18 cellular contexts compared by ENCODE assay signal in the genomic region with DNA sequence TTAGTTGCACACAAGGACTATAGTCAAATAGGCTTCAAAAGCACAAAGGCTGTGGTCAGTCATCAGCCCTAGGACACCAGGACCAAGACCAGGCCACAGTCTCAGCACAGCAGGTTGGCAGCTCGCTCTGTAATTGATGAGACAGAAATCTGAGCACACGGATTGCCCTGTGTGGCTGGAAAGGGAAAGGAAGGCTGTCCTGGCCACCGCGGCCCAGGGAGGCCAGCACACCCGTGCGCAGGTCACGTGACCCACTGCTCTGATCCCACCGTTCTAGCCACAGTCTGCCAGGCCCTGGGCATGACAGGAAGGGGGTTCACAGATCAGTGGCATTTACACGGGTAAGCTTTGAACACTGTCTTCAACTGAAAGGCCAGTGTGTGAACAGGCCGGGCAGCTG. TPM values are rescaled to one million over a fixed set of nuclear protein-coding genes. Genes with fewer than 3 reads are reported as not detected.
DNase-seq lines count a peak whose midpoint lies in the region; ATAC-seq, FAIRE-seq and TF ChIP-seq lines count a peak whose summit lies in the region.
"Had no signal": no experiment of that assay in that cellular context is flagged by ENCODE, and none has a peak within 500 bp of the region (broad histone marks: within the 10 kb centered on the region; RNA-seq: fewer than 3 reads in every experiment).

No MANE protein-coding gene starts in this region.

- no peak for FAIRE-seq in K562 (lab: Jason Lieb, UNC)

- H3K14ac ChIP-seq in IMR-90 (replicated peaks; ENCODE audit: low read depth, low read length) (no peak overlapping the region), trophoblast cell (ENCODE audit: low read length) (no peak overlapping the region)

- no peak for TF ChIP-seq EP300 in K562 (IDR thresholded peaks at IDR 0.05; ENCODE audit: low read length)

- no peak overlapping the region for H4K5ac ChIP-seq in IMR-90 (ENCODE audit: low read depth, low read length)

- no peaks in the 10 kb centered on the region for H3K27me3 ChIP-seq in IMR-90 (ENCODE audit: control insufficient read depth, insufficient read depth, low read length)
- H3K27me3 ChIP-seq in K562 (ENCODE audit: control insufficient read depth in 2 of 2, insufficient read depth in 2 of 2, low read length in 2 of 2), result no peaks in the 10 kb centered on the region; a peak in 1 of 5 replicates
- no peaks in the 10 kb centered on the region for H3K27me3 ChIP-seq in trophoblast cell (ENCODE audit: insufficient read depth, low read length)
- peaks cover 0 to 5% (median 0%) of the 10 kb centered on the region in 9 donors for H3K27me3 ChIP-seq in heart left ventricle
- peaks cover 89% of the 10 kb centered on the region for H3K27me3 ChIP-seq in MM.1S (replicated peaks; ENCODE audit: insufficient read depth, low read length)
- H3K27me3 ChIP-seq: SJCRH30 had no signal

- H4K91ac ChIP-seq in IMR-90 (ENCODE audit: insufficient read depth, low read depth, low read length) (peak overlapping the region; percentile 16; the same call in 1 of the 2 replicates), trophoblast cell (ENCODE audit: low read depth, low read length) (no peak overlapping the region)

- peaks cover 9% of the 10 kb centered on the region for H3K4me1 ChIP-seq in IMR-90 (ENCODE audit: control insufficient read depth, insufficient read depth, low read length)
- peaks cover 45% of the 10 kb centered on the region in 2 experiments for H3K4me1 ChIP-seq in K562 (replicated peaks in 1 of 2; ENCODE audit: control insufficient read depth in 2 of 2, insufficient read depth in 2 of 2, low read length in 2 of 2)
- peaks cover 13 to 16% of the 10 kb centered on the region in 2 experiments for H3K4me1 ChIP-seq in trophoblast cell (ENCODE audit: control insufficient read depth in 1 of 2, insufficient read depth in 2 of 2, low read length in 2 of 2)
- H3K4me1 ChIP-seq in heart left ventricle, result peaks cover 0 to 21% (median 10%) of the 10 kb centered on the region in 12 donors
- no peaks in the 10 kb centered on the region for H3K4me1 ChIP-seq in MM.1S (ENCODE audit: low read length)

- intact Hi-C loops in IMR-90 (cut with micrococcal nuclease) (no loop called here), K562 (cut with micrococcal nuclease) (no loop called here), heart left ventricle (cut with DNase I) (loop anchor here in 3 of 10 donors (5.0 to 10.0 kb wide), 3 partner anchors 56 to 116 kb away; no protein-coding TSS in a partner anchor)

- CTCF ChIA-PET in IMR-90 (lab: Yijun Ruan, JAX) (no interaction called here), K562 (lab: Yijun Ruan, JAX; ENCODE audit: low intra/inter-chr PET ratio) (no interaction called here)

- 0 out of 2 replicates have a peak overlapping the region, but pooled peaks have one; percentile 17 for H3K4ac ChIP-seq in IMR-90 (ENCODE audit: low read depth, low read length)
- no peak overlapping the region for H3K4ac ChIP-seq in trophoblast cell (ENCODE audit: low read depth, low read length)

- H4K8ac ChIP-seq in IMR-90 (ENCODE audit: low read depth in 2 of 2, low read length in 2 of 2) (no peak overlapping the region), trophoblast cell (ENCODE audit: low read depth, low read length) (no peak overlapping the region)

- DNase-seq in IMR-90, result no peak
- no peak for DNase-seq in K562 (ENCODE audit: extremely low read depth in 1 of 4, low spot score in 3 of 4)
- DNase-seq in trophoblast cell, result no peak
- DNase-seq in stimulated activated CD8-positive, alpha-beta memory T cell treated with anti-CD3 and anti-CD28 coated beads, Interleukin-4, amount 100 ng/mL, for 48 hours, result peak; percentile 16
- no peak for DNase-seq in heart left ventricle
- DNase-seq in MM.1S, result no peak
- DNase-seq: CD8-positive, alpha-beta memory T cell; H7; Karpas-422; NCI-H1048; NCI-H1436; NCI-H1930; NCI-H226; NCI-H524 treated with DMSO at 0.1 percent for 48 hours; SJCRH30 had no signal

- no peak overlapping the region for H2AFZ ChIP-seq in IMR-90 (replicated peaks; ENCODE audit: low read length, poor library complexity)
- no peak overlapping the region for H2AFZ ChIP-seq in K562 (ENCODE audit: low read depth, low read length)
- no peak overlapping the region for H2AFZ ChIP-seq in trophoblast cell (ENCODE audit: insufficient read depth, low read length, poor library complexity)
- H2AFZ ChIP-seq in MM.1S (ENCODE audit: low read length), result no peak overlapping the region

- POLR2A ChIA-PET in IMR-90 (lab: Charles Lee; ENCODE audit: unreplicated experiment) (no interaction called here), K562 (lab: Yijun Ruan, JAX) (interaction anchor here (0.5 to 4.0 kb wide), 4 partner anchors 17 to 81 kb away, joined by 3 to 21 read pairs (median 4); no protein-coding TSS in a partner anchor)

- H3K4me2 ChIP-seq in IMR-90 (ENCODE audit: low read depth, low read length) (no peak overlapping the region), K562 (ENCODE audit: insufficient read depth, low read length) (no peak overlapping the region), trophoblast cell (ENCODE audit: low read length) (no peak overlapping the region), MM.1S (ENCODE audit: low read depth, low read length) (no peak overlapping the region)
- H3K4me2 ChIP-seq: BLaER1 treated with 17β-estradiol and CSF1 and Interleukin-3, amounts not matched to agents 10 nM and 100 nM had no signal

- BruUV-seq in IMR-90 (replicated peaks; lab: Mats Ljungman, UMichigan) (no TSS peak), K562 (replicated peaks; lab: Mats Ljungman, UMichigan) (no TSS peak)

- H3K9ac ChIP-seq in IMR-90 (ENCODE audit: low read depth, low read length) (no peak overlapping the region), K562 (ENCODE audit: insufficient read depth in 1 of 2, low read depth in 2 of 2, low read length in 2 of 2) (no peak overlapping the region), trophoblast cell (ENCODE audit: low read length) (no peak overlapping the region), MM.1S (ENCODE audit: low read length) (no peak overlapping the region)
- H3K9ac ChIP-seq: BLaER1 treated with 17β-estradiol and CSF1 and Interleukin-3, amounts not matched to agents 10 nM and 100 nM had no signal

- peaks cover 11% of the 10 kb centered on the region for H3K9me1 ChIP-seq in IMR-90 (ENCODE audit: insufficient read depth, low read length)
- no peaks in the 10 kb centered on the region for H3K9me1 ChIP-seq in K562 (ENCODE audit: control insufficient read depth, insufficient read depth, low read length)

- in situ Hi-C loops in IMR-90 (cut with MboI; ENCODE audit: low sequenced_read_pairs), result no loop called here
- in situ Hi-C loops in K562 (cut with MboI), result no loop called here

- no peak overlapping the region for H3K23ac ChIP-seq in IMR-90 (ENCODE audit: low read depth, low read length)
- H3K23ac ChIP-seq in trophoblast cell (ENCODE audit: low read length), result no peak overlapping the region

- H2BK20ac ChIP-seq in IMR-90 (ENCODE audit: low read depth, low read length), result peak overlapping the region; percentile 42; the same call in 1 of the 2 replicates

- H3K79me1 ChIP-seq in IMR-90 (ENCODE audit: low read depth in 1 of 2, low read length in 2 of 2), result peaks cover 0 to 33% of the 10 kb centered on the region in 2 experiments; a peak in 3 of 4 replicates
- peaks cover 11% of the 10 kb centered on the region for H3K79me1 ChIP-seq in trophoblast cell (ENCODE audit: low read length)

- no peak overlapping the region for H3K4me3 ChIP-seq in IMR-90 (ENCODE audit: insufficient read depth, low read depth, low read length)
- no peak overlapping the region for H3K4me3 ChIP-seq in K562
- H3K4me3 ChIP-seq in trophoblast cell (ENCODE audit: low read depth, low read length), result peak overlapping the region; percentile 11
- no peak overlapping the region for H3K4me3 ChIP-seq in heart left ventricle
- H3K4me3 ChIP-seq in MM.1S (ENCODE audit: low read length), result no peak overlapping the region
- H3K4me3 ChIP-seq: BLaER1 treated with 17β-estradiol and CSF1 and Interleukin-3, amounts not matched to agents 10 nM and 100 nM; SJCRH30 had no signal

- H3K36me3 ChIP-seq in IMR-90 (ENCODE audit: control insufficient read depth, insufficient read depth, low read length) (peaks cover 2% of the 10 kb centered on the region), K562 (ENCODE audit: control insufficient read depth, insufficient read depth, low read length) (no peaks in the 10 kb centered on the region), trophoblast cell (ENCODE audit: control insufficient read depth in 1 of 2, insufficient read depth in 2 of 2, low read length in 2 of 2) (no peaks in the 10 kb centered on the region), heart left ventricle (no peaks in the 10 kb centered on the region), MM.1S (replicated peaks; ENCODE audit: insufficient read depth, low read length) (no peaks in the 10 kb centered on the region)
- H3K36me3 ChIP-seq: BLaER1 treated with 17β-estradiol and CSF1 and Interleukin-3, amounts not matched to agents 10 nM and 100 nM; SJCRH30 had no signal

- TF ChIP-seq POLR2A in IMR-90 (IDR thresholded peaks at IDR 0.05; ENCODE audit: low read depth, low read length), result no peak
- TF ChIP-seq POLR2A in K562 (conservative IDR thresholded peaks at IDR 0.05), result no peak
- TF ChIP-seq POLR2A in heart left ventricle (IDR thresholded peaks at IDR 0.05), result no peak

- dilution Hi-C loops in IMR-90 (cut with HindIII; ENCODE audit: low sequenced_read_pairs, unreplicated experiment), result no loop called here

- H2BK5ac ChIP-seq in IMR-90 (ENCODE audit: low read depth, low read length, poor library complexity, severe bottlenecking) (peak overlapping the region; percentile 13), trophoblast cell (ENCODE audit: low read depth, low read length, poor library complexity) (no peak overlapping the region)

- H3K56ac ChIP-seq in IMR-90 (ENCODE audit: extremely low read depth, insufficient read depth, low read length), result no peak overlapping the region

- H3K79me2 ChIP-seq in K562 (ENCODE audit: control insufficient read depth, insufficient read depth, low read length) (no peaks in the 10 kb centered on the region), trophoblast cell (ENCODE audit: control insufficient read depth, insufficient read depth, low read length, poor library complexity) (peaks cover 8% of the 10 kb centered on the region), MM.1S (ENCODE audit: low read length) (no peaks in the 10 kb centered on the region)

- TF ChIP-seq RAD21 in IMR-90 (IDR thresholded peaks at IDR 0.05; ENCODE audit: low read length), result no peak
- no peak for TF ChIP-seq RAD21 in K562 (CRISPR knock-in tag; conservative IDR thresholded peaks at IDR 0.05 in 1 of 2, IDR thresholded peaks at IDR 0.05 in 1 of 2)

- H2BK12ac ChIP-seq in trophoblast cell (ENCODE audit: low read length), result no peak overlapping the region

- no peaks in the 10 kb centered on the region for H3K9me2 ChIP-seq in MM.1S (replicated peaks; ENCODE audit: insufficient read depth, low read length)

- ATAC-seq in IMR-90 (ENCODE audit: low read depth) (no peak), K562 (no peak), GM21526 (IDR thresholded peaks at IDR 0.05; ENCODE audit: low FRiP score, unreplicated experiment) (no peak), heart left ventricle (no peak)

- H3K9me3 ChIP-seq in IMR-90 (ENCODE audit: control insufficient read depth, insufficient read depth, low read length) (no peaks in the 10 kb centered on the region), K562 (replicated peaks; ENCODE audit: control insufficient read depth, insufficient read depth, low read depth, low read length) (no peaks in the 10 kb centered on the region), trophoblast cell (ENCODE audit: insufficient read depth, low read depth, low read length) (no peaks in the 10 kb centered on the region), heart left ventricle (no peaks in the 10 kb centered on the region), MM.1S (replicated peaks; ENCODE audit: insufficient read depth, low read length) (no peaks in the 10 kb centered on the region)
- H3K9me3 ChIP-seq: BLaER1 treated with 17β-estradiol and CSF1 and Interleukin-3, amounts not matched to agents 10 nM and 100 nM; SJCRH30 had no signal

- H3K27ac ChIP-seq in IMR-90 (ENCODE audit: insufficient read depth, low read length) (no peak overlapping the region), K562 (ENCODE audit: extremely low read depth, low read depth, low read length) (no peak overlapping the region), trophoblast cell (ENCODE audit: low read depth, low read length) (no peak overlapping the region), heart left ventricle (no peak overlapping the region), MM.1S (ENCODE audit: low read length) (no peak overlapping the region)
- H3K27ac ChIP-seq: BLaER1 treated with 17β-estradiol and CSF1 and Interleukin-3, amounts not matched to agents 10 nM and 100 nM; HL-60; SJCRH30 had no signal

- no peak overlapping the region for H2BK15ac ChIP-seq in IMR-90 (ENCODE audit: low read depth, low read length)

- H2AK9ac ChIP-seq in IMR-90 (replicated peaks; ENCODE audit: low read depth, low read length, poor library complexity), result no peak overlapping the region

- H4K20me1 ChIP-seq in IMR-90 (ENCODE audit: insufficient read depth, low read length) (peaks cover 8% of the 10 kb centered on the region), K562 (replicated peaks; ENCODE audit: control insufficient read depth, insufficient read depth, low read length) (peaks cover 15% of the 10 kb centered on the region), MM.1S (ENCODE audit: insufficient read depth, low read length) (no peaks in the 10 kb centered on the region)

- WGBS in IMR-90 (ENCODE audit: extremely low coverage in 2 of 2, insufficient read length in 1 of 2), 2 experiments, result 97% methylated on average over 5 of the region's 10 CpGs; no CpG with 5 or more reads in 1 of the 2 experiments
- 70% methylated on average over 10 of the region's 10 CpGs for WGBS in K562 (ENCODE audit: insufficient coverage, low coverage, missing lambda C conversion rate)
- no CpG with 5 or more reads among the region's 10 CpGs for WGBS in trophoblast cell (ENCODE audit: extremely low coverage, insufficient coverage, insufficient read length)
- 79 to 92% (median 84%) methylated on average over 3 to 10 of the region's 10 CpGs for WGBS in heart left ventricle, 4 donors

- no peak overlapping the region; the same call in 1 of the 2 replicates for H3K18ac ChIP-seq in IMR-90 (ENCODE audit: low read depth, low read length)
- H3K18ac ChIP-seq in trophoblast cell (ENCODE audit: low read length), result no peak overlapping the region

- TF ChIP-seq CTCF in IMR-90 (conservative IDR thresholded peaks at IDR 0.05; ENCODE audit: low read depth, low read length) (no peak), K562 (IDR thresholded peaks at IDR 0.05 in 2 of 3, conservative IDR thresholded peaks at IDR 0.05 in 1 of 3; ENCODE audit: insufficient read depth in 2 of 3, low read depth in 1 of 3, low read length in 3 of 3) (no peak), heart left ventricle (IDR thresholded peaks at IDR 0.05) (no peak), MM.1S (IDR thresholded peaks at IDR 0.05; ENCODE audit: low read length) (no peak)

- H2AK5ac ChIP-seq in IMR-90 (ENCODE audit: low read depth, low read length) (peak overlapping the region; percentile 66), trophoblast cell (ENCODE audit: low read length) (no peak overlapping the region)

- H4K12ac ChIP-seq in trophoblast cell (ENCODE audit: low read depth, low read length), result no peak overlapping the region

- no peaks in the 10 kb centered on the region for H3F3A ChIP-seq in MM.1S (ENCODE audit: insufficient read depth, low read length)

- no peak overlapping the region for H2BK120ac ChIP-seq in IMR-90 (ENCODE audit: low read depth, low read length)
- H2BK120ac ChIP-seq in trophoblast cell (ENCODE audit: insufficient read depth, low read length, poor library complexity), result no peak overlapping the region

RNA-seq across cellular contexts. Expression of a gene that starts 3.4 kb away (rescaled TPM):
- total RNA-seq in IMR-90 (2012; rRNA removed) (39.7 and 39.8 TPM in 2 replicates), K562 (2014; rRNA removed) (7.7 and 9.1 TPM in 2 replicates), K562 (2014; rRNA removed; fragmentation: Illumina TruSeq; extraction: Trizol) (8.3 TPM in 2 replicates), K562 (2015; rRNA removed; fragmentation: Illumina TruSeq; extraction: Trizol) (6.4 and 7.1 TPM in 2 replicates), K562 (2021) (12.0 and 16.0 TPM in 2 replicates), heart left ventricle (10 to 100 TPM in 8 of 9 donors, 1 to 10 TPM in 1; 6.9 to 16.3 (median 12.1) TPM)
- polyA plus RNA-seq in IMR-90 (2012; rRNA removed) (45.5 and 47.3 TPM in 2 replicates), K562 (2011; rRNA removed) (8.4 and 11.8 TPM in 2 replicates), K562 (2014; fragmentation: Illumina TruSeq; extraction: Trizol) (7.3 and 9.2 TPM in 2 replicates), K562 (2014; fragmentation: Nextera tagmentation; extraction: Ambion mirVana) (1 to 10 TPM; 7.1 to 8.1 TPM), K562 (2014; rRNA removed) (6.7 and 12.8 TPM in 2 replicates), heart left ventricle (10 to 100 TPM in 1 of 2 donors, 1 to 10 TPM in 1; 8.9 to 11.5 TPM)
- 18.2 and 29.3 TPM in 2 replicates for polyA plus RNA-seq in IMR-90 (2012; cell fraction: cytosol; rRNA removed)
- 152 and 210 TPM in 2 replicates for polyA plus RNA-seq in IMR-90 (2012; cell fraction: nucleus; rRNA removed; ENCODE audit: low replicate concordance)
- 40.2 and 48.3 TPM in 2 replicates for total RNA-seq in K562 (2011; cell fraction: chromatin; rRNA removed; ENCODE audit: low replicate concordance)
- total RNA-seq in K562 (2011; cell fraction: nucleolus; rRNA removed), result 29.0 and 30.4 TPM in 2 replicates
- 24.6 and 33.4 TPM in 2 replicates for total RNA-seq in K562 (2011; cell fraction: nucleoplasm; rRNA removed)
- polyA plus RNA-seq in K562 (2011; cell fraction: cytosol; rRNA removed), result 6.6 and 7.4 TPM in 2 replicates
- polyA plus RNA-seq in K562 (2011; cell fraction: nucleus; rRNA removed), result 15.0 and 23.8 TPM in 2 replicates
- 7.5 and 8.1 TPM in 2 replicates for polyA plus RNA-seq in K562 (2012)
- polyA minus RNA-seq in K562 (2011; rRNA and poly(A)+ RNA removed), result 10.4 and 16.9 TPM in 2 replicates
- 12.7 and 15.3 TPM in 2 replicates for polyA minus RNA-seq in K562 (2011; cell fraction: cytosol; rRNA and poly(A)+ RNA removed)
- polyA minus RNA-seq in K562 (2011; cell fraction: nucleus; rRNA and poly(A)+ RNA removed), result 13.3 and 18.3 TPM in 2 replicates
- polyA plus RNA-seq in trophoblast cell (2013), result 12.9 and 14.2 TPM in 2 replicates
